ENCODE assay signal across 27 cellular contexts in genomic region chr18:73199151-73199550, GRCh38.
DNase-seq lines count a peak whose midpoint lies in the region; ATAC-seq and TF ChIP-seq lines count a peak whose summit lies in the region.
"Had no signal": no experiment of that assay in that cellular context is flagged by ENCODE, and none has a peak within 500 bp of the region (broad histone marks: within the 10 kb centered on the region; RNA-seq: fewer than 3 reads in every experiment).

No MANE protein-coding gene starts in this region.

- H3K4me1 ChIP-seq in ACC112 (ENCODE audit: control insufficient read depth, insufficient read depth, low read length, unreplicated experiment) (peaks cover 8% of the 10 kb centered on the region), mammary epithelial cell (ENCODE audit: insufficient read depth, low read length) (no peaks in the 10 kb centered on the region), hepatocyte (ENCODE audit: insufficient read depth) (no peaks in the 10 kb centered on the region)
- H3K4me1 ChIP-seq: body of pancreas, gastroesophageal sphincter, sigmoid colon, upper lobe of right lung had no signal

- no peaks in the 10 kb centered on the region for H3K9me3 ChIP-seq in mammary epithelial cell (replicated peaks; ENCODE audit: insufficient read depth, low read length)
- no peaks in the 10 kb centered on the region for H3K9me3 ChIP-seq in hepatocyte (ENCODE audit: low read depth)
- H3K9me3 ChIP-seq: body of pancreas, gastroesophageal sphincter, mucosa of descending colon, sigmoid colon, upper lobe of right lung had no signal

- DNase-seq in GM03348 (ENCODE audit: low spot score) = peak; percentile 5
- DNase-seq in mammary epithelial cell = peak; percentile 40
- DNase-seq in fibroblast of villous mesenchyme (ENCODE audit: low read depth) = peak; percentile 3
- no peak for DNase-seq in dermis blood vessel endothelial cell
- no peak for DNase-seq in hepatocyte (ENCODE audit: low spot score)
- DNase-seq: 8988T; activated CD4-positive, alpha-beta T cell treated with anti-CD3 and anti-CD28 coated beads, Interleukin-2, amount 50 U/mL, for 48 hours; activated naive CD4-positive, alpha-beta T cell; body of pancreas; CD8-positive, alpha-beta T cell; effector CD4-positive, alpha-beta T cell; left cardiac atrium; mucosa of descending colon; NCI-H446; NCI-H774; SIG-M5; sigmoid colon; upper lobe of right lung had no signal

- intact Hi-C loops in mammary epithelial cell (cut with micrococcal nuclease) = no loop called here

- in situ Hi-C loops in mammary epithelial cell (cut with MboI; ENCODE audit: low sequenced_read_pairs in 2 of 2) = no loop called here

- H3K4me2 ChIP-seq in mammary epithelial cell (ENCODE audit: insufficient read depth, low read depth, low read length) = no peak overlapping the region
- no peak overlapping the region for H3K4me2 ChIP-seq in hepatocyte

- no peaks in the 10 kb centered on the region for H4K20me1 ChIP-seq in mammary epithelial cell (ENCODE audit: insufficient read depth, low read length)
- no peaks in the 10 kb centered on the region for H4K20me1 ChIP-seq in hepatocyte (ENCODE audit: insufficient read depth, poor library complexity, severe bottlenecking)

- TF ChIP-seq POLR2A in GM18505 (IDR thresholded peaks at IDR 0.05; ENCODE audit: borderline replicate concordance, extremely low read depth, insufficient read depth, insufficient read length) = no peak

- no peaks in the 10 kb centered on the region for H3K9me2 ChIP-seq in hepatocyte (replicated peaks; ENCODE audit: insufficient read depth)

- CTCF ChIA-PET in mammary epithelial cell (lab: Charles Lee; ENCODE audit: low non-redundant PET) = no interaction called here

- BruUV-seq in mammary epithelial cell (replicated peaks; lab: Mats Ljungman, UMichigan) = no TSS peak

- H3K79me2 ChIP-seq in ACC112 (ENCODE audit: control insufficient read depth, insufficient read depth, low read length, unreplicated experiment) = no peaks in the 10 kb centered on the region
- H3K79me2 ChIP-seq in mammary epithelial cell (ENCODE audit: insufficient read depth, low read length) = no peaks in the 10 kb centered on the region
- no peaks in the 10 kb centered on the region for H3K79me2 ChIP-seq in hepatocyte

- H3K27me3 ChIP-seq in ACC112 (ENCODE audit: insufficient read depth, low read length) (no peaks in the 10 kb centered on the region), mammary epithelial cell (ENCODE audit: insufficient read depth, low read length) (no peaks in the 10 kb centered on the region), hepatocyte (no peaks in the 10 kb centered on the region)
- H3K27me3 ChIP-seq: body of pancreas, gastroesophageal sphincter, sigmoid colon, upper lobe of right lung had no signal

- H3K4me3 ChIP-seq in ACC112 (ENCODE audit: low read depth, low read length) (peak overlapping the region; percentile 34), mammary epithelial cell (replicated peaks in 1 of 3; ENCODE audit: insufficient read depth in 1 of 3, low read depth in 2 of 3, low read length in 3 of 3) (no peak overlapping the region), fibroblast of villous mesenchyme (ENCODE audit: low read depth, low read length) (no peak overlapping the region), hepatocyte (no peak overlapping the region)
- H3K4me3 ChIP-seq: body of pancreas, gastroesophageal sphincter, GM12878, mucosa of descending colon, sigmoid colon, upper lobe of right lung had no signal

- dilution Hi-C loops in mammary epithelial cell (cut with HindIII; ENCODE audit: low sequenced_read_pairs) = no loop called here

- H3K9ac ChIP-seq in mammary epithelial cell (ENCODE audit: insufficient read depth, low read length) = no peak overlapping the region

- H3K27ac ChIP-seq in ACC112 (ENCODE audit: low read depth, low read length) (peak overlapping the region; percentile 3; the same call in 1 of the 2 replicates), mammary epithelial cell (ENCODE audit: insufficient read depth, low read depth, low read length) (no peak overlapping the region), hepatocyte (no peak overlapping the region)
- H3K27ac ChIP-seq: body of pancreas, epithelial cell of prostate, gastroesophageal sphincter, sigmoid colon, upper lobe of right lung had no signal

- H2AFZ ChIP-seq in ACC112 (ENCODE audit: low read length, unreplicated experiment) = peak overlapping the region; percentile 28
- no peak overlapping the region for H2AFZ ChIP-seq in mammary epithelial cell (ENCODE audit: low read depth, low read length)
- H2AFZ ChIP-seq in hepatocyte = no peak overlapping the region

- WGBS in mammary epithelial cell (ENCODE audit: low coverage, missing lambda C conversion rate) = 38% methylated on average over 1 of the region's 1 CpG
- WGBS in hepatocyte (ENCODE audit: low lambda C conversion rate, missing lambda C conversion rate) = 67% methylated on average over 1 of the region's 1 CpG

- TF ChIP-seq CTCF in mammary epithelial cell (conservative IDR thresholded peaks at IDR 0.05 in 1 of 2, IDR thresholded peaks at IDR 0.05 in 1 of 2; ENCODE audit: extremely low read depth in 1 of 2, insufficient read depth in 1 of 2, low read depth in 1 of 2, low read length in 2 of 2) = no peak
- TF ChIP-seq CTCF in fibroblast of villous mesenchyme (IDR thresholded peaks at IDR 0.05; ENCODE audit: insufficient read depth, low read depth, low read length) = no peak
- TF ChIP-seq CTCF in hepatocyte (IDR thresholded peaks at IDR 0.05; ENCODE audit: poor library complexity) = no peak

- H3K36me3 ChIP-seq in ACC112 (ENCODE audit: insufficient read depth, low read length) = no peaks in the 10 kb centered on the region
- no peaks in the 10 kb centered on the region for H3K36me3 ChIP-seq in mammary epithelial cell (ENCODE audit: insufficient read depth, low read length)
- no peaks in the 10 kb centered on the region for H3K36me3 ChIP-seq in hepatocyte (replicated peaks; ENCODE audit: insufficient read depth, low read depth)
- H3K36me3 ChIP-seq: gastroesophageal sphincter, sigmoid colon, upper lobe of right lung had no signal

- ATAC-seq in GM18505 (IDR thresholded peaks at IDR 0.05; ENCODE audit: unreplicated experiment) (no peak), HG02938 (IDR thresholded peaks at IDR 0.05; ENCODE audit: unreplicated experiment) (no peak)
- ATAC-seq: activated CD4-positive, CD25-positive, alpha-beta regulatory T cell treated with anti-CD3 and anti-CD28 coated beads, Interleukin-2, amount 50 U/mL, for 24 hours; body of pancreas; CD8-positive, alpha-beta T cell; gastroesophageal sphincter; GM12878; left cardiac atrium; mucosa of descending colon; natural killer cell treated with Interleukin-12 subunit alpha and Interleukin-12 subunit beta and Interleukin-15 and Interleukin-18, amount 100 ng/mL, for 72 hours; stimulated activated memory B cell treated with anti-CD40 and anti-IgM and Interleukin-4, amounts not matched to agents 10 μg/mL and 1 μg/mL and 100 μg/mL, for 72 hours; upper lobe of right lung had no signal

Comparison
In these comparisons a context has a peak if more than half of its experiments do, and no peak if none do; other contexts are left out.
1. DNase-seq: peak in GM03348 (single experiment), mammary epithelial cell (single experiment) and fibroblast of villous mesenchyme (single experiment); none in dermis blood vessel endothelial cell (single experiment) and hepatocyte (single experiment).